In genomic region chr15:57732526-57733331, GRCh38 we compare ENCODE assay signal across 8 cellular contexts. TPM values are rescaled to one million over a fixed set of nuclear protein-coding genes. Genes with fewer than 3 reads are reported as not detected.
DNase-seq lines count a peak whose midpoint lies in the region; ATAC-seq and TF ChIP-seq lines count a peak whose summit lies in the region.

No MANE protein-coding gene starts in this region.

- no peak overlapping the region for H3K4ac ChIP-seq in neuronal stem cell (ENCODE audit: low read length)

- H3K14ac ChIP-seq in neuronal stem cell (ENCODE audit: low read length) = no peak overlapping the region

- H4K8ac ChIP-seq in neuronal stem cell (ENCODE audit: low read depth, low read length) = no peak overlapping the region

- H3K9me3 ChIP-seq in A673 (ENCODE audit: low read depth, low read length, poor library complexity, severe bottlenecking) = peaks cover 6% of the 10 kb centered on the region
- H3K9me3 ChIP-seq in neuronal stem cell (replicated peaks in 1 of 2; ENCODE audit: control insufficient read depth in 2 of 2, insufficient read depth in 1 of 2, low read depth in 1 of 2, low read length in 2 of 2) = peaks cover 0 to 2% of the 10 kb centered on the region in 2 donors

- H2BK12ac ChIP-seq in neuronal stem cell (ENCODE audit: low read length) = no peak overlapping the region

- H2AFZ ChIP-seq in neuronal stem cell (ENCODE audit: low read length) = peak overlapping the region; percentile 50

- no peak overlapping the region for H2BK5ac ChIP-seq in neuronal stem cell (ENCODE audit: low read length)

- no peak overlapping the region for H3K9ac ChIP-seq in neuronal stem cell (ENCODE audit: low read depth, low read length, poor library complexity)

- no peaks in the 10 kb centered on the region for H3K79me1 ChIP-seq in neuronal stem cell (ENCODE audit: low read depth, low read length)

- H3K4me3 Mint-ChIP-seq in activated CD8-positive, alpha-beta T cell treated with anti-CD3 and anti-CD28 coated beads, Interleukin-2, amount 10 ng/mL, durations not matched to agents 7 days and 5 days = no peak overlapping the region

- H3K36me3 ChIP-seq in A673 (ENCODE audit: insufficient read depth, low read length, poor library complexity, severe bottlenecking) = no peaks in the 10 kb centered on the region
- H3K36me3 ChIP-seq in GM06990 (ENCODE audit: control insufficient read depth, insufficient read depth, low read length) = no peaks in the 10 kb centered on the region
- H3K36me3 ChIP-seq in neuronal stem cell (replicated peaks in 1 of 2; ENCODE audit: control insufficient read depth in 2 of 2, insufficient read depth in 2 of 2, low read length in 2 of 2) = no peaks in the 10 kb centered on the region

- no peak overlapping the region for H2BK120ac ChIP-seq in neuronal stem cell (ENCODE audit: low read depth, low read length)

- no peaks in the 10 kb centered on the region for H3K27me3 ChIP-seq in A673 (replicated peaks; ENCODE audit: insufficient read depth, low read depth, low read length, poor library complexity)
- H3K27me3 ChIP-seq in GM06990 (replicated peaks; ENCODE audit: control insufficient read depth, insufficient read depth, low read length) = no peaks in the 10 kb centered on the region
- no peaks in the 10 kb centered on the region for H3K27me3 ChIP-seq in neuronal stem cell (ENCODE audit: control insufficient read depth in 3 of 3, insufficient read depth in 3 of 3, low read depth in 1 of 3, low read length in 3 of 3)

- no peak overlapping the region for H4K91ac ChIP-seq in neuronal stem cell (ENCODE audit: low read depth, low read length, poor library complexity)

- DNase-seq in A673 (ENCODE audit: low spot score) (peak; percentile 68), GM06990 (ENCODE audit: extremely low read depth, insufficient read length) (no peak), NCI-H2171 (lab: John Stamatoyannopoulos, UW) (peak; percentile 27), fibroblast of gingiva (ENCODE audit: low read depth) (peak; percentile 40), neuronal stem cell (ENCODE audit: low spot score) (peak; percentile 55)
- DNase-seq in activated CD8-positive, alpha-beta T cell treated with anti-CD3 and anti-CD28 coated beads, Interleukin-2, amount 10 ng/mL, durations not matched to agents 7 days and 5 days = peak; percentile 57

- no peaks in the 10 kb centered on the region for H3K27me3 Mint-ChIP-seq in activated CD8-positive, alpha-beta T cell treated with anti-CD3 and anti-CD28 coated beads, Interleukin-2, amount 10 ng/mL, durations not matched to agents 7 days and 5 days (ENCODE audit: low read depth)

- peak; percentile 94 for TF ChIP-seq CTCF in A673 (conservative IDR thresholded peaks at IDR 0.05; ENCODE audit: low read depth, low read length)
- peak; percentile 91 for TF ChIP-seq CTCF in GM06990 (IDR thresholded peaks at IDR 0.05; ENCODE audit: insufficient read depth, low read length, poor library complexity, severe bottlenecking)

- H3K23ac ChIP-seq in neuronal stem cell (ENCODE audit: low read depth, low read length, poor library complexity) = no peak overlapping the region

- H3K4me1 Mint-ChIP-seq in activated CD8-positive, alpha-beta T cell treated with anti-CD3 and anti-CD28 coated beads, Interleukin-2, amount 10 ng/mL, durations not matched to agents 7 days and 5 days (ENCODE audit: low read depth) = no peaks in the 10 kb centered on the region

- H3K4me2 ChIP-seq in neuronal stem cell (ENCODE audit: insufficient read depth, low read length, poor library complexity, severe bottlenecking) = no peak overlapping the region

- no peak overlapping the region for H2BK15ac ChIP-seq in neuronal stem cell (ENCODE audit: low read length)

- CTCF ChIA-PET in A673 (lab: Charles Lee) = interaction anchor here (0.6 to 2.3 kb wide), 9 partner anchors 12 to 597 kb away, joined by 3 to 10 read pairs (median 4); no protein-coding TSS in a partner anchor
- CTCF ChIA-PET in activated CD8-positive, alpha-beta T cell treated with anti-CD3 and anti-CD28 coated beads, Interleukin-2, amount 10 ng/mL, durations not matched to agents 7 days and 5 days (lab: Charles Lee) = interaction anchor here (0.7 to 4.6 kb wide), 32 partner anchors 9 to 1028 kb away, joined by 3 to 65 read pairs (median 4); partner anchors contain the start of gene POLR2M

- H3K9me3 Mint-ChIP-seq in activated CD8-positive, alpha-beta T cell treated with anti-CD3 and anti-CD28 coated beads, Interleukin-2, amount 10 ng/mL, durations not matched to agents 7 days and 5 days (ENCODE audit: insufficient read depth) = no peaks in the 10 kb centered on the region

- H3K4me1 ChIP-seq in A673 (ENCODE audit: insufficient read depth, low read length, poor library complexity, severe bottlenecking) (peaks cover 12% of the 10 kb centered on the region), neuronal stem cell (ENCODE audit: control insufficient read depth in 2 of 2, insufficient read depth in 1 of 2, low read depth in 1 of 2, low read length in 2 of 2) (peaks cover 0 to 1% of the 10 kb centered on the region in 2 donors)

- no peak overlapping the region for H3K27ac Mint-ChIP-seq in activated CD8-positive, alpha-beta T cell treated with anti-CD3 and anti-CD28 coated beads, Interleukin-2, amount 10 ng/mL, durations not matched to agents 7 days and 5 days

- no peak overlapping the region for H3K18ac ChIP-seq in neuronal stem cell (ENCODE audit: low read length)

- no peak overlapping the region for H3K4me3 ChIP-seq in A673 (ENCODE audit: low read depth, low read length, poor library complexity, severe bottlenecking)
- no peak overlapping the region for H3K4me3 ChIP-seq in GM06990 (replicated peaks; ENCODE audit: low read depth, low read length)
- H3K4me3 ChIP-seq in neuronal stem cell (ENCODE audit: low read length in 2 of 2) = no peak overlapping the region

- H3K27ac ChIP-seq in A673 (ENCODE audit: low read depth, low read length, poor library complexity, severe bottlenecking) (no peak overlapping the region), neuronal stem cell (replicated peaks; ENCODE audit: low read length) (no peak overlapping the region)

- ATAC-seq in activated CD8-positive, alpha-beta T cell treated with anti-CD3 and anti-CD28 coated beads, Interleukin-2, amount 10 ng/mL, durations not matched to agents 7 days and 5 days = peak; percentile 69
- ATAC-seq in HG02840 (IDR thresholded peaks at IDR 0.05; ENCODE audit: low FRiP score, unreplicated experiment) = no peak
- ATAC-seq in HG02885 (IDR thresholded peaks at IDR 0.05; ENCODE audit: poor library complexity, unreplicated experiment) = no peak

- no TSS peak for BruUV-seq in A673 (replicated peaks; lab: Mats Ljungman, UMichigan)

- POLR2A ChIA-PET in A673 (lab: Charles Lee; ENCODE audit: low non-redundant PET) = no interaction called here
- POLR2A ChIA-PET in activated CD8-positive, alpha-beta T cell treated with anti-CD3 and anti-CD28 coated beads, Interleukin-2, amount 10 ng/mL, durations not matched to agents 7 days and 5 days (lab: Charles Lee) = interaction anchor here (0.5 to 1.4 kb wide), 2 partner anchors 10 to 26 kb away, joined by 3 to 4 read pairs; partner anchors contain the start of gene POLR2M

- intact Hi-C loops in A673 (cut with micrococcal nuclease; ENCODE audit: unreplicated experiment) = loop anchor here (10.0 kb wide), 2 partner anchors 332 to 452 kb away; partner anchors contain the start of gene ALDH1A2

- H3K36me3 Mint-ChIP-seq in activated CD8-positive, alpha-beta T cell treated with anti-CD3 and anti-CD28 coated beads, Interleukin-2, amount 10 ng/mL, durations not matched to agents 7 days and 5 days (ENCODE audit: low read depth) = no peaks in the 10 kb centered on the region

- no peak overlapping the region for H2AK5ac ChIP-seq in neuronal stem cell (ENCODE audit: low read depth, low read length)

- WGBS in neuronal stem cell (ENCODE audit: extremely low coverage in 2 of 2, insufficient read length in 2 of 2, insufficient replicate concordance in 1 of 2), 2 donors = no CpG with 5 or more reads among the region's 12 CpGs

RNA-seq across cellular contexts. Expression of gene POLR2M, which starts 26.2 kb away (rescaled TPM):
- 106 and 115 TPM in 2 replicates for total RNA-seq in A673 (2021)
- 10 to 100 TPM; 61.8 to 74.8 TPM for total RNA-seq in activated CD8-positive, alpha-beta T cell treated with anti-CD3 and anti-CD28 coated beads, Interleukin-2, amount 10 ng/mL, durations not matched to agents 7 days and 5 days
- 173 TPM for polyA plus RNA-seq in neuronal stem cell (2013, experiment 1 of 2)
- polyA plus RNA-seq in neuronal stem cell (2013, experiment 2 of 2) = 182 TPM
